Comparison of ENCODE assay signal across 1 cellular context in genomic region chr11:117171648-117172051, GRCh38.
A peak's percentile ranks its signal among the peaks of the same experiment; 100 is the strongest.
TF ChIP-seq lines count a peak whose summit lies in the region.

No MANE protein-coding gene starts in this region.

TF ChIP-seq in K562, 482 proteins besides CTCF, POLR2A, EP300 and RAD21 (continued from another document and continues in another):
- 0 out of 2 replicates have a peak, but pooled peaks have one; percentile 54 for TF ChIP-seq SPI1 (IDR thresholded peaks at IDR 0.05; ENCODE audit: borderline replicate concordance, low read depth, low read length)
- no peak for TF ChIP-seq PBX2 (CRISPR knock-in tag; IDR thresholded peaks at IDR 0.05; ENCODE audit: low read depth)
- no peak; the same call in none of the 2 replicates for TF ChIP-seq PBX2 (tag; conservative IDR thresholded peaks at IDR 0.05; ENCODE audit: low read depth)
- TF ChIP-seq POLR3A (IDR thresholded peaks at IDR 0.05; ENCODE audit: borderline replicate concordance, extremely low read depth, insufficient read depth, insufficient read length): no peak
- TF ChIP-seq ZNF511 (CRISPR knock-in tag; IDR thresholded peaks at IDR 0.05): no peak; the same call in 1 of the 2 replicates
- peak; percentile 86 for TF ChIP-seq CBFA2T3 (IDR thresholded peaks at IDR 0.05)
- no peak for TF ChIP-seq SNAPC5 (CRISPR knock-in tag; IDR thresholded peaks at IDR 0.05)
- TF ChIP-seq PTTG1 (tag; IDR thresholded peaks at IDR 0.05; ENCODE audit: low read depth): no peak
- TF ChIP-seq NR1H2 (CRISPR knock-in tag; IDR thresholded peaks at IDR 0.05): no peak
- TF ChIP-seq DPF2 (IDR thresholded peaks at IDR 0.05): peak; percentile 81
- TF ChIP-seq ZNF785 (CRISPR knock-in tag; IDR thresholded peaks at IDR 0.05): no peak
- no peak for TF ChIP-seq HDGF (IDR thresholded peaks at IDR 0.05)
- no peak for TF ChIP-seq SREBF1 (IDR thresholded peaks at IDR 0.05; ENCODE audit: borderline replicate concordance, low read depth, low read length)
- no peak for TF ChIP-seq ZSCAN29 (IDR thresholded peaks at IDR 0.05)
- TF ChIP-seq HOMEZ (CRISPR knock-in tag; IDR thresholded peaks at IDR 0.05): no peak
- TF ChIP-seq ZNF766 (CRISPR knock-in tag; conservative IDR thresholded peaks at IDR 0.05): no peak
- TF ChIP-seq ZNF76 (CRISPR knock-in tag; IDR thresholded peaks at IDR 0.05; ENCODE audit: borderline replicate concordance): no peak
- TF ChIP-seq ZFP30 (CRISPR knock-in tag; IDR thresholded peaks at IDR 0.05; ENCODE audit: borderline replicate concordance): no peak
- no peak for TF ChIP-seq ZNF668 (CRISPR knock-in tag; IDR thresholded peaks at IDR 0.05)
- TF ChIP-seq SMARCA4 (IDR thresholded peaks at IDR 0.05): peak; percentile 58; the same call in 1 of the 2 replicates
- no peak for TF ChIP-seq MAFG (tag; conservative IDR thresholded peaks at IDR 0.05)
- TF ChIP-seq ZNF639 (CRISPR knock-in tag; conservative IDR thresholded peaks at IDR 0.05 in 1 of 2, IDR thresholded peaks at IDR 0.05 in 1 of 2): no peak
- TF ChIP-seq NR2C1 (IDR thresholded peaks at IDR 0.05): no peak
- no peak for TF ChIP-seq NR2C1 (tag; IDR thresholded peaks at IDR 0.05)
- TF ChIP-seq ID3 (CRISPR knock-in tag; IDR thresholded peaks at IDR 0.05): no peak
- 0 out of 2 replicates have a peak, but pooled peaks have one; percentile 32 for TF ChIP-seq ID3 (tag; IDR thresholded peaks at IDR 0.05)
- no peak for TF ChIP-seq U2AF1 (optimal IDR thresholded peaks at IDR 0.05; ENCODE audit: low read depth, low read length)
- no peak for TF ChIP-seq GTF2A2 (tag; IDR thresholded peaks at IDR 0.05)
- TF ChIP-seq SREBF2 (CRISPR knock-in tag; IDR thresholded peaks at IDR 0.05): no peak
- TF ChIP-seq CTBP1 (IDR thresholded peaks at IDR 0.05; ENCODE audit: borderline replicate concordance): no peak
- TF ChIP-seq ZNF431 (CRISPR knock-in tag; IDR thresholded peaks at IDR 0.05): no peak
- no peak for TF ChIP-seq HDAC8 (tag; IDR thresholded peaks at IDR 0.05)
- no peak for TF ChIP-seq KDM2B (CRISPR knock-in tag; IDR thresholded peaks at IDR 0.05)
- TF ChIP-seq PML (IDR thresholded peaks at IDR 0.05; ENCODE audit: low read length): no peak
- TF ChIP-seq RFX1 (IDR thresholded peaks at IDR 0.05): no peak
- TF ChIP-seq ZBTB43 (CRISPR knock-in tag; IDR thresholded peaks at IDR 0.05): no peak
- TF ChIP-seq ESRRA (IDR thresholded peaks at IDR 0.05; ENCODE audit: borderline replicate concordance, low read depth): no peak
- no peak for TF ChIP-seq MGA (IDR thresholded peaks at IDR 0.05)
- TF ChIP-seq HES1 (IDR thresholded peaks at IDR 0.05; ENCODE audit: low read depth): no peak
- no peak for TF ChIP-seq EHMT2 (IDR thresholded peaks at IDR 0.05)
- TF ChIP-seq ZNF699 (CRISPR knock-in tag; IDR thresholded peaks at IDR 0.05; ENCODE audit: insufficient replicate concordance): no peak
- TF ChIP-seq CAMTA2 (CRISPR knock-in tag; conservative IDR thresholded peaks at IDR 0.05): no peak
- no peak for TF ChIP-seq NUFIP1 (IDR thresholded peaks at IDR 0.05; ENCODE audit: partially characterized antibody)
